Comparison of ENCODE assay signal across 7 cellular contexts in genomic region chr12:76455582-76456345, GRCh38.
A peak's percentile ranks its signal among the peaks of the same experiment; 100 is the strongest.
DNase-seq lines count a peak whose midpoint lies in the region; ATAC-seq and TF ChIP-seq lines count a peak whose summit lies in the region.

No MANE protein-coding gene starts in this region.

- H3K4me3 ChIP-seq in heart left ventricle (no peak overlapping the region), gastrocnemius medialis (no peak overlapping the region)

- TF ChIP-seq CTCF in heart left ventricle (IDR thresholded peaks at IDR 0.05) = peak; percentile 5 to 65 (median 50)
- TF ChIP-seq CTCF in gastrocnemius medialis (IDR thresholded peaks at IDR 0.05 in 4 of 5, conservative IDR thresholded peaks at IDR 0.05 in 1 of 5) = peak in 4 of 5 experiments; percentile 25 to 68 (median 54)

- H3K4me1 ChIP-seq in heart left ventricle (peaks cover 0 to 17% (median 2%) of the 10 kb centered on the region in 12 donors), gastrocnemius medialis (peaks cover 10 to 17% of the 10 kb centered on the region in 2 donors)

- H3K27ac ChIP-seq in heart left ventricle = no peak overlapping the region
- H3K27ac ChIP-seq in gastrocnemius medialis = peak overlapping the region in 2 of 4 donors; percentile 5 to 44

- H3K27me3 Mint-ChIP-seq in activated T-helper 17 cell treated with anti-CD3 and anti-CD28 coated beads, Interleukin-2, amount 50 U/mL, for 72 hours = no peaks in the 10 kb centered on the region

- H3K4me3 Mint-ChIP-seq in activated T-helper 17 cell treated with anti-CD3 and anti-CD28 coated beads, Interleukin-2, amount 50 U/mL, for 72 hours = no peak overlapping the region

- in situ Hi-C loops in G401 (cut with HindIII; ENCODE audit: low sequenced_read_pairs) = no loop called here
- in situ Hi-C loops in gastrocnemius medialis (cut with MboI; ENCODE audit: low sequenced_read_pairs in 4 of 4) = no loop called here

- no peaks in the 10 kb centered on the region for H3K9me3 ChIP-seq in heart left ventricle
- no peaks in the 10 kb centered on the region for H3K9me3 ChIP-seq in gastrocnemius medialis

- 46 to 49% (median 47%) methylated on average over 2 of the region's 2 CpGs for WGBS in heart left ventricle, 4 donors

- DNase-seq in G401 (ENCODE audit: low spot score) (peak; percentile 72), NCI-H345 treated with DMSO at 0.1 percent for 48 hours (lab: John Stamatoyannopoulos, UW; ENCODE audit: unreplicated experiment) (peak; percentile 43), heart left ventricle (no peak), gastrocnemius medialis (no peak)

- H3K9me3 Mint-ChIP-seq in activated T-helper 17 cell treated with anti-CD3 and anti-CD28 coated beads, Interleukin-2, amount 50 U/mL, for 72 hours = no peaks in the 10 kb centered on the region

- H3K36me3 Mint-ChIP-seq in activated T-helper 17 cell treated with anti-CD3 and anti-CD28 coated beads, Interleukin-2, amount 50 U/mL, for 72 hours (ENCODE audit: low read depth) = peaks cover 19% of the 10 kb centered on the region

- TF ChIP-seq POLR2A in heart left ventricle (IDR thresholded peaks at IDR 0.05) (no peak), gastrocnemius medialis (IDR thresholded peaks at IDR 0.05) (no peak)

- ATAC-seq in GM19452 (IDR thresholded peaks at IDR 0.05; ENCODE audit: unreplicated experiment) = peak; percentile 84
- peak; percentile 97 for ATAC-seq in HG03378 (IDR thresholded peaks at IDR 0.05; ENCODE audit: unreplicated experiment)
- peak; percentile 99 for ATAC-seq in activated T-helper 17 cell treated with anti-CD3 and anti-CD28 coated beads, Interleukin-2, amount 50 U/mL, for 72 hours (replicated peaks)
- ATAC-seq in heart left ventricle = peak; percentile 55 to 85 (median 74)
- ATAC-seq in gastrocnemius medialis = peak; percentile 76 to 95

- H3K4me1 Mint-ChIP-seq in activated T-helper 17 cell treated with anti-CD3 and anti-CD28 coated beads, Interleukin-2, amount 50 U/mL, for 72 hours = peaks cover 11% of the 10 kb centered on the region

- H3K36me3 ChIP-seq in heart left ventricle (peaks cover 0 to under 1% (median 0%) of the 10 kb centered on the region in 9 donors), gastrocnemius medialis (peaks cover 0 to under 1% of the 10 kb centered on the region in 2 donors)

- H3K27ac Mint-ChIP-seq in activated T-helper 17 cell treated with anti-CD3 and anti-CD28 coated beads, Interleukin-2, amount 50 U/mL, for 72 hours = no peak overlapping the region

- intact Hi-C loops in heart left ventricle (cut with DNase I) (loop anchor here in 4 of 10 donors (5.0 to 10.0 kb wide), 4 partner anchors 102 to 401 kb away; partner anchors contain the start of genes NAP1L1 (in 1 of the 4) and OSBPL8 (in 1 of the 4)), gastrocnemius medialis (cut with DNase I; ENCODE audit: low total_unique reads) (loop anchor here (5.0 to 10.0 kb wide), 4 partner anchors 73 to 421 kb away; partner anchors contain the start of genes BBS10 and PHLDA1)

- H3K27me3 ChIP-seq in heart left ventricle (no peaks in the 10 kb centered on the region), gastrocnemius medialis (no peaks in the 10 kb centered on the region)

Comparison
In these comparisons a context has a peak if more than half of its experiments do, and no peak if none do; other contexts are left out.
1. DNase-seq: peak in G401 (single experiment) and NCI-H345 treated with DMSO at 0.1 percent for 48 hours (single experiment); none in heart left ventricle (0 of 5) and gastrocnemius medialis (0 of 2).
2. Peak in every context shown above with its lines, with median percentiles within 50 percentile points of each other: ATAC-seq.